Comparison of ENCODE assay signal across 8 cellular contexts in the genomic region with DNA sequence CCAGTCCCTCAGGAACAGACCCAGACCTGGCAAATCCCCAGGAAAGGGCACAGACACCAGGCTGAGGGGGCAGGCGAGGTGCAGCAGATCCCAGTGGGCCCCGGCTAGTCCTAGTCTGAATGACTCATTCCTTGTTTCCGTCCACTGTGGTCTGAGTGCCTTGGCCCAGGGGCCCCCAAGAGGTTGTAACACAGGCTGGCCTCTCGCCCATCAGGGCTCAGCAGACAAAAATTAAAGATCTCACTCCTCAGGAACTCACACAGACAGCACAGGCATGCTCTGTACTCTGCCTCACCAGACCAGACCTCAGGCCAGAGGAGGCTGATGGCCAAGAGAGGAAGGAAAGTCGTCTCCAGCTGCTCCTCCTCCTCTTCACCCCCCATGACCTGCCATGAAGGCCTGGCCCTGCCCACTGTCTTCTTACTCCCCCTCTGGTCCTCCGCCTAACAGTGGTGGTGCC. TPM values are rescaled to one million over a fixed set of nuclear protein-coding genes. Genes with fewer than 3 reads are reported as not detected.
DNase-seq lines count a peak whose midpoint lies in the region; ATAC-seq and TF ChIP-seq lines count a peak whose summit lies in the region.

No MANE protein-coding gene starts in this region.

- H3K4me3 ChIP-seq in esophagus squamous epithelium (no peak overlapping the region), neutrophil (ENCODE audit: low read depth in 1 of 2, low read length in 1 of 2) (peak overlapping the region in 1 of 2 experiments; percentile 60)

- TF ChIP-seq POLR2A in esophagus squamous epithelium (IDR thresholded peaks at IDR 0.05), result no peak

- TF ChIP-seq CTCF in esophagus squamous epithelium (IDR thresholded peaks at IDR 0.05), result no peak
- TF ChIP-seq CTCF in neutrophil (IDR thresholded peaks at IDR 0.05), result no peak
- TF ChIP-seq CTCF in GM10248 (IDR thresholded peaks at IDR 0.05; ENCODE audit: control extremely low read depth, extremely low read depth, low read depth, missing control alignments), result no peak

- no peaks in the 10 kb centered on the region for H3K27me3 ChIP-seq in esophagus squamous epithelium
- H3K27me3 ChIP-seq in neutrophil, result no peaks in the 10 kb centered on the region

- no peak for ATAC-seq in GM18519 (IDR thresholded peaks at IDR 0.05; ENCODE audit: low FRiP score, unreplicated experiment)

- POLR2A ChIA-PET in GM10248 (lab: Yijun Ruan, JAX), result no interaction called here

- WGBS in esophagus squamous epithelium, 2 donors, result 47 to 50% methylated on average over 5 to 6 of the region's 6 CpGs

- H3K9me3 ChIP-seq in esophagus squamous epithelium, result no peaks in the 10 kb centered on the region
- no peaks in the 10 kb centered on the region for H3K9me3 ChIP-seq in neutrophil

- H3K27ac ChIP-seq in esophagus squamous epithelium (peak overlapping the region in 3 of 4 donors; percentile 48 to 84 (median 78)), neutrophil (peak overlapping the region; percentile 99)

- CTCF ChIA-PET in GM10248 (lab: Yijun Ruan, JAX), result interaction anchor here (1.4 to 3.6 kb wide), 3 partner anchors 10 to 468 kb away, joined by 3 to 43 read pairs (median 5); no protein-coding TSS in a partner anchor

- intact Hi-C loops in esophagus squamous epithelium (cut with DNase I), result no loop called here

- H3K4me1 ChIP-seq in esophagus squamous epithelium (peaks cover 66 to 86% (median 74%) of the 10 kb centered on the region in 3 donors), neutrophil (ENCODE audit: control insufficient read depth in 1 of 2, insufficient read depth in 1 of 2, low read depth in 1 of 2, low read length in 1 of 2) (peaks cover 59 to 61% of the 10 kb centered on the region in 2 experiments)

- no peaks in the 10 kb centered on the region for H3K36me3 ChIP-seq in esophagus squamous epithelium
- no peaks in the 10 kb centered on the region for H3K36me3 ChIP-seq in neutrophil

- DNase-seq in CD1c-positive myeloid dendritic cell (ENCODE audit: extremely low spot score) (peak; percentile 26), RPMI7951 (ENCODE audit: low read depth) (peak; percentile 99), esophagus squamous epithelium (lab: John Stamatoyannopoulos, UW) (no peak), GM10248 (ENCODE audit: extremely low spot score) (no peak), cortex of kidney (lab: John Stamatoyannopoulos, UW) (no peak)
- no peak for DNase-seq in effector CD8-positive, alpha-beta T cell (lab: John Stamatoyannopoulos, UW)

RNA-seq across cellular contexts. Expression of gene LTBP2, which starts 7.7 kb away (rescaled TPM):
- 22.8 and 26.0 TPM in 2 replicates for total RNA-seq in RPMI7951 (2014; rRNA removed; shearing (Covaris generic))
- total RNA-seq in esophagus squamous epithelium, result 10 to 100 TPM; 10.3 to 41.6 (median 17.0) TPM

Comparison
In these comparisons a context has a peak if more than half of its experiments do, and no peak if none do; other contexts are left out.
1. DNase-seq: peak in CD1c-positive myeloid dendritic cell (single experiment) and RPMI7951 (single experiment); none in esophagus squamous epithelium (single experiment), effector CD8-positive, alpha-beta T cell (single experiment), GM10248 (single experiment) and cortex of kidney (single experiment).